In genomic region chr7:22586806-22587180, GRCh38 we compare ENCODE assay signal across 10 cellular contexts.
DNase-seq lines count a peak whose midpoint lies in the region; ATAC-seq, FAIRE-seq and TF ChIP-seq lines count a peak whose summit lies in the region.
"Had no signal": no experiment of that assay in that cellular context is flagged by ENCODE, and none has a peak within 500 bp of the region (broad histone marks: within the 10 kb centered on the region; RNA-seq: fewer than 3 reads in every experiment).

No MANE protein-coding gene starts in this region.

- H3K9me3 ChIP-seq in HCT116 (ENCODE audit: control insufficient read depth in 1 of 2, insufficient read depth in 1 of 2, low read depth in 1 of 2, low read length in 2 of 2) (no peaks in the 10 kb centered on the region), adipocyte (ENCODE audit: control insufficient read depth, low read length) (no peaks in the 10 kb centered on the region), keratinocyte (ENCODE audit: control insufficient read depth, low read depth, low read length) (no peaks in the 10 kb centered on the region)
- H3K9me3 ChIP-seq: suprapubic skin had no signal

- TF ChIP-seq POLR2A in HCT116 (IDR thresholded peaks at IDR 0.05; ENCODE audit: borderline replicate concordance, extremely low read depth, insufficient read depth, insufficient read length): no peak

- no peak overlapping the region for H3K4me2 ChIP-seq in HCT116 (ENCODE audit: low read length)
- H3K4me2 ChIP-seq in keratinocyte (ENCODE audit: control insufficient read depth, extremely low read depth, insufficient read depth, low read depth, low read length): no peak overlapping the region

- CTCF ChIA-PET in AG04449 (lab: Yijun Ruan, JAX): interaction anchor here (1.0 to 3.9 kb wide), 18 partner anchors 9 to 468 kb away, joined by 3 to 16 read pairs (median 4); partner anchors contain the start of genes IL6 and TOMM7
- CTCF ChIA-PET in HCT116 (lab: Charles Lee): no interaction called here

- H3K4me1 ChIP-seq in HCT116 (ENCODE audit: control insufficient read depth in 1 of 2, insufficient read depth in 2 of 2, low read length in 2 of 2) (peaks cover 9 to 11% of the 10 kb centered on the region in 2 experiments), adipocyte (ENCODE audit: control insufficient read depth, insufficient read depth, low read length) (peaks cover 32% of the 10 kb centered on the region), keratinocyte (ENCODE audit: control insufficient read depth, extremely low read depth, insufficient read depth, low read length) (peaks cover 37% of the 10 kb centered on the region)

- POLR2A ChIA-PET in AG04449 (lab: Yijun Ruan, JAX): interaction anchor here (1.4 kb wide), 1 partner anchor 9 kb away, joined by 5 read pairs; no protein-coding TSS in a partner anchor
- POLR2A ChIA-PET in HCT116 (lab: Charles Lee): no interaction called here

- dilution Hi-C loops in keratinocyte (cut with MboI; ENCODE audit: extremely low pct_ligation_motif_present, low sequenced_read_pairs): no loop called here

- ATAC-seq in HCT116 (peak; percentile 79), GM19452 (IDR thresholded peaks at IDR 0.05; ENCODE audit: unreplicated experiment) (no peak), HG03095 (IDR thresholded peaks at IDR 0.05; ENCODE audit: unreplicated experiment) (no peak), GM21717 (IDR thresholded peaks at IDR 0.05; ENCODE audit: unreplicated experiment) (no peak)

- H3K79me2 ChIP-seq in HCT116 (ENCODE audit: insufficient read depth, low read length) (no peaks in the 10 kb centered on the region), keratinocyte (ENCODE audit: control insufficient read depth, insufficient read depth, low read length) (no peaks in the 10 kb centered on the region)

- H4K20me1 ChIP-seq in HCT116 (ENCODE audit: insufficient read depth) (no peaks in the 10 kb centered on the region), keratinocyte (ENCODE audit: control insufficient read depth, extremely low read depth, insufficient read depth, low read length) (no peaks in the 10 kb centered on the region)

- intact Hi-C loops in HCT116 (cut with micrococcal nuclease): no loop called here

- TF ChIP-seq CTCF in AG04449 (IDR thresholded peaks at IDR 0.05; ENCODE audit: insufficient read depth, low read length, missing control alignments) (peak; percentile 39), HCT116 (IDR thresholded peaks at IDR 0.05 in 2 of 3, conservative IDR thresholded peaks at IDR 0.05 in 1 of 3; ENCODE audit: borderline replicate concordance in 1 of 3, insufficient read depth in 1 of 3, low read depth in 2 of 3, low read length in 2 of 3) (peak; percentile 21 to 55 (median 53); a peak in 5 of 6 replicates), keratinocyte (optimal IDR thresholded peaks at IDR 0.05 in 1 of 3, IDR thresholded peaks at IDR 0.05 in 1 of 3, conservative IDR thresholded peaks at IDR 0.05 in 1 of 3; ENCODE audit: extremely low read depth in 1 of 3, insufficient read depth in 2 of 3, low read length in 3 of 3) (peak; percentile 54 to 71 (median 58))

- H3K27me3 ChIP-seq in HCT116 (ENCODE audit: insufficient read depth, low read length) (0 out of 2 replicates have a peak, but pooled peaks cover 3% of the 10 kb centered on the region), adipocyte (replicated peaks; ENCODE audit: control insufficient read depth, insufficient read depth, low read length) (no peaks in the 10 kb centered on the region), keratinocyte (ENCODE audit: control insufficient read depth, extremely low read depth, insufficient read depth, low read length) (no peaks in the 10 kb centered on the region)
- H3K27me3 ChIP-seq: suprapubic skin had no signal

- H3K9ac ChIP-seq in HCT116 (ENCODE audit: low read length) (no peak overlapping the region), adipocyte (ENCODE audit: low read length) (no peak overlapping the region), keratinocyte (ENCODE audit: control insufficient read depth, extremely low read depth, insufficient read depth, low read length) (no peak overlapping the region)

- peak overlapping the region; percentile 47 for H2AFZ ChIP-seq in HCT116 (ENCODE audit: low read depth, low read length, poor library complexity, severe bottlenecking)
- H2AFZ ChIP-seq in keratinocyte (ENCODE audit: control insufficient read depth, low read length): no peak overlapping the region

- no peak for DNase-seq in AG04449 (ENCODE audit: low read depth, low spot score)
- no peak for DNase-seq in HCT116 (ENCODE audit: low read depth, low spot score)
- DNase-seq in adipocyte (ENCODE audit: low read depth): peak; percentile 64
- DNase-seq in keratinocyte (ENCODE audit: low read depth, low spot score): no peak
- no peak for DNase-seq in HUDEP-2 (lab: John Stamatoyannopoulos, UW; ENCODE audit: unreplicated experiment in 76 of 76)
- DNase-seq: activated naive CD4-positive, alpha-beta T cell treated with Interleukin-2 at 50 U/mL for 16 hours had no signal

- no TSS peak for BruUV-seq in HCT116 (replicated peaks; lab: Mats Ljungman, UMichigan)

- H3K4me3 ChIP-seq in AG04449 (ENCODE audit: low read depth, low read length) (no peak overlapping the region), HCT116 (replicated peaks in 1 of 2; ENCODE audit: low read depth in 1 of 2, low read length in 2 of 2) (no peak overlapping the region), adipocyte (ENCODE audit: low read length) (no peak overlapping the region), keratinocyte (ENCODE audit: control insufficient read depth in 2 of 3, extremely low read depth in 1 of 3, insufficient read depth in 2 of 3, low read depth in 1 of 3, low read length in 3 of 3) (no peak overlapping the region)
- H3K4me3 ChIP-seq: suprapubic skin had no signal

- H3K27ac ChIP-seq in HCT116 (ENCODE audit: low read depth, low read length) (no peak overlapping the region), keratinocyte (ENCODE audit: control insufficient read depth, insufficient read depth, low read length) (peak overlapping the region; percentile 19)
- H3K27ac ChIP-seq: suprapubic skin had no signal

- H3K36me3 ChIP-seq in HCT116 (ENCODE audit: control insufficient read depth in 1 of 2, insufficient read depth in 2 of 2, low read length in 2 of 2) (no peaks in the 10 kb centered on the region), adipocyte (ENCODE audit: control insufficient read depth, insufficient read depth, low read length, severe bottlenecking) (no peaks in the 10 kb centered on the region), keratinocyte (ENCODE audit: control insufficient read depth in 2 of 2, extremely low read depth in 1 of 2, insufficient read depth in 2 of 2, low read length in 2 of 2) (no peaks in the 10 kb centered on the region)
- H3K36me3 ChIP-seq: suprapubic skin had no signal

- no peak; the same call in 1 of the 2 replicates for TF ChIP-seq RAD21 in HCT116 (IDR thresholded peaks at IDR 0.05; ENCODE audit: low read depth)

- no peaks in the 10 kb centered on the region for H3K9me1 ChIP-seq in keratinocyte (ENCODE audit: control insufficient read depth, extremely low read depth, insufficient read depth, low read length)

- no peaks in the 10 kb centered on the region for H3K9me2 ChIP-seq in HCT116 (ENCODE audit: insufficient read depth)

- FAIRE-seq in keratinocyte (lab: Jason Lieb, UNC): no peak

- RAD21 ChIA-PET in HCT116 (lab: Charles Lee; ENCODE audit: low non-redundant PET in 1 of 2, low total read pairs in 2 of 2, uncharacterized antibody in 2 of 2, unreplicated experiment in 2 of 2): no interaction called here

TF ChIP-seq in HCT116, 20 proteins besides CTCF, POLR2A, EP300 and RAD21:
- no peak for TF ChIP-seq FOSL1 (IDR thresholded peaks at IDR 0.05; ENCODE audit: low read depth)
- TF ChIP-seq ZFX (IDR thresholded peaks at IDR 0.05): no peak
- TF ChIP-seq SRF (IDR thresholded peaks at IDR 0.05; ENCODE audit: low read depth): no peak
- TF ChIP-seq SIN3A (IDR thresholded peaks at IDR 0.05; ENCODE audit: low read depth): no peak
